ENCODE assay signal across 13 cellular contexts in genomic region chr3:159982442-159982841, GRCh38. TPM values are rescaled to one million over a fixed set of nuclear protein-coding genes. Genes with fewer than 3 reads are reported as not detected.
"Had no signal": no experiment of that assay in that cellular context is flagged by ENCODE, and none has a peak within 500 bp of the region (broad histone marks: within the 10 kb centered on the region; RNA-seq: fewer than 3 reads in every experiment).

No MANE protein-coding gene starts in this region.

- H3K4me3 Mint-ChIP-seq: activated naive CD8-positive, alpha-beta T cell treated with anti-CD3 and anti-CD28 coated beads, Interleukin-2, amount 10 ng/mL, durations not matched to agents 7 days and 5 days; naive thymus-derived CD8-positive, alpha-beta T cell; stimulated activated naive B cell treated with anti-CD40 and anti-IgM and Interleukin-4, amounts not matched to agents 10 μg/mL and 1 μg/mL and 100 μg/mL, for 72 hours had no signal

- H3K4me1 ChIP-seq: breast epithelium, thyroid gland had no signal

- H3K27ac Mint-ChIP-seq: activated naive CD8-positive, alpha-beta T cell treated with anti-CD3 and anti-CD28 coated beads, Interleukin-2, amount 10 ng/mL, durations not matched to agents 7 days and 5 days; naive thymus-derived CD8-positive, alpha-beta T cell; stimulated activated naive B cell treated with anti-CD40 and anti-IgM and Interleukin-4, amounts not matched to agents 10 μg/mL and 1 μg/mL and 100 μg/mL, for 72 hours had no signal

- H3K27ac ChIP-seq: breast epithelium, dorsolateral prefrontal cortex, thyroid gland had no signal

- H3K4me3 ChIP-seq: breast epithelium, dorsolateral prefrontal cortex, thyroid gland had no signal

- DNase-seq: activated CD4-positive, alpha-beta T cell treated with anti-CD3 and anti-CD28 coated beads, Interleukin-2, amount 50 U/mL, for 1 hour; activated naive CD4-positive, alpha-beta T cell; activated naive CD8-positive, alpha-beta T cell treated with anti-CD3 and anti-CD28 coated beads, Interleukin-2, amount 10 ng/mL, durations not matched to agents 7 days and 5 days; activated T-cell treated with anti-CD3 and anti-CD28 coated beads for 4 hours; dorsolateral prefrontal cortex; naive thymus-derived CD8-positive, alpha-beta T cell; posterior cingulate gyrus; retina; stimulated activated CD4-positive, alpha-beta T cell treated with anti-CD3 and anti-CD28 coated beads, Interleukin-2, amount 100 ng/mL, for 48 hours; stimulated activated naive B cell treated with anti-CD40 and anti-IgM and Interleukin-4, amounts not matched to agents 10 μg/mL and 1 μg/mL and 100 μg/mL, for 72 hours; thyroid gland had no signal

- H3K36me3 Mint-ChIP-seq: activated naive CD8-positive, alpha-beta T cell treated with anti-CD3 and anti-CD28 coated beads, Interleukin-2, amount 10 ng/mL, durations not matched to agents 7 days and 5 days; stimulated activated naive B cell treated with anti-CD40 and anti-IgM and Interleukin-4, amounts not matched to agents 10 μg/mL and 1 μg/mL and 100 μg/mL, for 72 hours had no signal

- H3K36me3 ChIP-seq: breast epithelium, thyroid gland had no signal

- H3K27me3 ChIP-seq: breast epithelium, dorsolateral prefrontal cortex, thyroid gland had no signal

- H3K9me3 Mint-ChIP-seq: activated naive CD8-positive, alpha-beta T cell treated with anti-CD3 and anti-CD28 coated beads, Interleukin-2, amount 10 ng/mL, durations not matched to agents 7 days and 5 days; stimulated activated naive B cell treated with anti-CD40 and anti-IgM and Interleukin-4, amounts not matched to agents 10 μg/mL and 1 μg/mL and 100 μg/mL, for 72 hours had no signal

- ATAC-seq: left lobe of liver; naive thymus-derived CD8-positive, alpha-beta T cell; stimulated activated naive B cell treated with anti-CD40 and anti-IgM and Interleukin-4, amounts not matched to agents 10 μg/mL and 1 μg/mL and 100 μg/mL, for 72 hours had no signal

RNA-seq across cellular contexts. Expression of gene IL12A, which starts 6.2 kb away (rescaled TPM):
- total RNA-seq: left lobe of liver had no signal
